In the genomic region with DNA sequence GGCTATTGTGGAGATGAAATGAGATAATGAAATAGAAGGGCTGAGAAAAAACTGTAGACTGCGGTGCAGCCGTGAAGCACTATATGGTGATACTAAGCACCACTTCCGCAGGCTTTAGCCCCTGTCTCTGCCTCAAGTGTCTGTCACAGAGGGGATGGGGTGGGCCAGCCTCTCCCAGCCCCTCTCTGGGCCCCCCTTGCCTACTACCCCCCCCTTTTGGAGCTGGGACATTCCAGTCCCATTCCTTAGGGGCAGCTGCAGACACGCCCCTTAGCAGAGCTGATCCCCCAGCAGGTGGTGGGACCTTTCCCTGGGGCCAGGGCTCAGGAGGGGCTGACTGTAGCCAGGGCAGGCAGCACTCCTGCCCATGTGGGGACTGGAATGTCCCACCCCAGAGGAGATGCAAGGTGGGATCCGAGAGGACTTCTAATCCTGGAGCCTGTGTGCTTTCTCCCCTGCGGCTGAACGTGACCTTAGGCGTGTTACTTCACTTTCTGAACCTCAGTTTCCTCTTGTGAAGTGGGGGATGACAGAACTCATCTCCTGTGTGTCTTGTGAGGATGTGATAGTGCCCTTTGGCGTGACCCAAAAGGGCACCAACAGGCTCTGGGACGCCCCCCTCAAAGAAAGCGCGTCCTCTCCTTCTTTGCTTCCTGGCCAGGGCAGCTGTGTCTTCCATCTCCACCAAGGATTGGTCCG, we compare ENCODE assay signal across 9 cellular contexts. TPM values are rescaled to one million over a fixed set of nuclear protein-coding genes. Genes with fewer than 3 reads are reported as not detected.
DNase-seq lines count a peak whose midpoint lies in the region; ATAC-seq and TF ChIP-seq lines count a peak whose summit lies in the region.
"Had no signal": no experiment of that assay in that cellular context is flagged by ENCODE, and none has a peak within 500 bp of the region (broad histone marks: within the 10 kb centered on the region; RNA-seq: fewer than 3 reads in every experiment).

No MANE protein-coding gene starts in this region.

- intact Hi-C loops in heart right ventricle (cut with DNase I) = loop anchor here in 1 of 10 donors (5.0 kb wide), 1 partner anchor 37 kb away; the partner anchor contains the start of gene NHP2

- peak overlapping the region in 9 of 10 donors; percentile 52 to 70 (median 62) for H3K4me3 ChIP-seq in heart right ventricle
- H3K4me3 ChIP-seq in right atrium auricular region = peak overlapping the region in 1 of 2 donors; percentile 55
- H3K4me3 ChIP-seq in lung = peak overlapping the region; percentile 74

- H3K27ac ChIP-seq in heart right ventricle (peak overlapping the region in 8 of 10 donors; percentile 16 to 86 (median 82)), right atrium auricular region (no peak overlapping the region), lung (ENCODE audit: low read depth in 1 of 2, low read length in 1 of 2) (peak overlapping the region in 1 of 2 donors; percentile 62)

- no peak for DNase-seq in heart right ventricle
- no peak for DNase-seq in right atrium auricular region (ENCODE audit: low spot score)
- peak; percentile 40 to 48 for DNase-seq in activated T-cell treated with anti-CD3 and anti-CD28 coated beads, Interleukin-2, amount 50 U/mL, for 48 hours
- no peak for DNase-seq in lung (ENCODE audit: low spot score)
- no peak for DNase-seq in activated CD4-positive, CD25-positive, alpha-beta regulatory T cell (lab: John Stamatoyannopoulos, UW)
- DNase-seq in NCI-H510A (lab: John Stamatoyannopoulos, UW) = no peak
- no peak for DNase-seq in NCI-H2196 (lab: John Stamatoyannopoulos, UW; ENCODE audit: unreplicated experiment)
- DNase-seq: BE2C had no signal

- peaks cover 0 to 60% (median 40%) of the 10 kb centered on the region in 7 donors for H3K27me3 ChIP-seq in heart right ventricle
- peaks cover 8 to 26% of the 10 kb centered on the region in 2 donors for H3K27me3 ChIP-seq in right atrium auricular region
- no peaks in the 10 kb centered on the region for H3K27me3 ChIP-seq in lung (ENCODE audit: control insufficient read depth, insufficient read depth)

- peaks cover 0 to 4% (median 0%) of the 10 kb centered on the region in 9 donors for H3K36me3 ChIP-seq in heart right ventricle
- H3K36me3 ChIP-seq in right atrium auricular region = no peaks in the 10 kb centered on the region
- H3K36me3 ChIP-seq in lung (ENCODE audit: control insufficient read depth in 2 of 2, insufficient read depth in 2 of 2, low read length in 2 of 2) = no peaks in the 10 kb centered on the region
- H3K36me3 ChIP-seq: BE2C had no signal

- no peak for TF ChIP-seq CTCF in heart right ventricle (IDR thresholded peaks at IDR 0.05)
- TF ChIP-seq CTCF in right atrium auricular region (IDR thresholded peaks at IDR 0.05) = no peak
- TF ChIP-seq CTCF in lung (IDR thresholded peaks at IDR 0.05; ENCODE audit: control extremely low read depth, extremely low read depth) = no peak

- ATAC-seq in heart right ventricle (no peak), lung (ENCODE audit: insufficient read depth, low FRiP score) (no peak), HG02623 (IDR thresholded peaks at IDR 0.05; ENCODE audit: unreplicated experiment) (no peak)

- H3K9me3 ChIP-seq in heart right ventricle = peaks cover 0 to 5% (median 0%) of the 10 kb centered on the region in 11 donors
- peaks cover 0 to 6% of the 10 kb centered on the region in 2 donors for H3K9me3 ChIP-seq in right atrium auricular region
- H3K9me3 ChIP-seq in lung (ENCODE audit: control insufficient read depth in 2 of 2, insufficient read depth in 1 of 2, low read length in 1 of 2) = no peaks in the 10 kb centered on the region

- H3K4me1 ChIP-seq in heart right ventricle (peaks cover 9 to 55% (median 46%) of the 10 kb centered on the region in 9 donors), right atrium auricular region (peaks cover 0 to 24% of the 10 kb centered on the region in 2 donors), lung (ENCODE audit: control insufficient read depth in 2 of 2, insufficient read depth in 2 of 2, low read length in 2 of 2) (peaks cover 0 to 16% of the 10 kb centered on the region in 2 donors)
- H3K4me1 ChIP-seq: BE2C had no signal

- 48 to 52% methylated on average over 13 of the region's 13 CpGs for WGBS in heart right ventricle, 2 donors
- 54 to 60% methylated on average over 13 of the region's 13 CpGs for WGBS in lung, 2 donors

RNA-seq across cellular contexts. Expression of gene N4BP3, which starts 2.0 kb away (rescaled TPM):
- total RNA-seq in heart right ventricle (1 to 10 TPM; 1.1 to 5.5 (median 2.5) TPM), right atrium auricular region (under 1 TPM; 0.24 to 0.85 TPM), lung (10 to 100 TPM; 10.9 to 11.4 TPM)
- polyA plus RNA-seq in heart right ventricle (1 to 10 TPM; 2.9 to 3.4 TPM), lung (1 to 10 TPM; 6.1 to 6.3 TPM)

RNA-seq across cellular contexts. Expression of gene RMND5B, which starts 15.5 kb away (rescaled TPM):
- total RNA-seq in heart right ventricle = 10 to 100 TPM; 29.1 to 38.5 (median 32.8) TPM
- polyA plus RNA-seq in heart right ventricle = 10 to 100 TPM; 29.3 to 34.2 TPM
- 10 to 100 TPM; 28.9 to 31.4 TPM for total RNA-seq in right atrium auricular region
- total RNA-seq in lung = 10 to 100 TPM; 24.4 to 46.1 TPM
- 10 to 100 TPM; 33.6 to 38.7 TPM for polyA plus RNA-seq in lung

RNA-seq across cellular contexts. Expression of gene NHP2, which starts 38.4 kb away (rescaled TPM):
- total RNA-seq in heart right ventricle (10 to 100 TPM; 66.7 to 95.8 (median 74.5) TPM), right atrium auricular region (100 to 1,000 TPM; 125 to 151 TPM), lung (100 to 1,000 TPM in 1 of 2 donors, 10 to 100 TPM in 1; 64.7 to 136 TPM)
- polyA plus RNA-seq in heart right ventricle (100 to 1,000 TPM in 1 of 2 donors, 10 to 100 TPM in 1; 59.8 to 272 TPM), lung (100 to 1,000 TPM; 127 to 199 TPM)

Comparison
In these comparisons a context has a peak if more than half of its experiments do, and no peak if none do; other contexts are left out.
1. H3K27ac ChIP-seq: peak in heart right ventricle (8 of 10); none in right atrium auricular region (0 of 2).
2. DNase-seq: peak in activated T-cell treated with anti-CD3 and anti-CD28 coated beads, Interleukin-2, amount 50 U/mL, for 48 hours (2 of 2); none in heart right ventricle (0 of 2), right atrium auricular region (single experiment), lung (single experiment), activated CD4-positive, CD25-positive, alpha-beta regulatory T cell (0 of 4), NCI-H510A (single experiment) and NCI-H2196 (single experiment).